Comparison of ENCODE assay signal across 15 cellular contexts in genomic region chr6:20038805-20039204, GRCh38.
A peak's percentile ranks its signal among the peaks of the same experiment; 100 is the strongest.
DNase-seq lines count a peak whose midpoint lies in the region; ATAC-seq and TF ChIP-seq lines count a peak whose summit lies in the region.
"Had no signal": no experiment of that assay in that cellular context is flagged by ENCODE, and none has a peak within 500 bp of the region (broad histone marks: within the 10 kb centered on the region; RNA-seq: fewer than 3 reads in every experiment).

No MANE protein-coding gene starts in this region.

- no peak for TF ChIP-seq CTCF in foreskin fibroblast (IDR thresholded peaks at IDR 0.05; ENCODE audit: low read depth, low read length)

- DNase-seq in NOMO-1 treated with DMSO at 0.1 percent for 48 hours (lab: John Stamatoyannopoulos, UW; ENCODE audit: unreplicated experiment) (peak; percentile 30), NOMO-1 treated with dmso at 0.1 percent for 144 hours (lab: John Stamatoyannopoulos, UW; ENCODE audit: unreplicated experiment) (no peak), RKO (ENCODE audit: low spot score) (peak; percentile 23), foreskin fibroblast (peak; percentile 1 to 2), stromal cell of bone marrow (ENCODE audit: low read depth) (peak; percentile 2), dermis blood vessel endothelial cell (no peak)
- DNase-seq: activated CD4-positive, alpha-beta T cell treated with anti-CD3 and anti-CD28 coated beads for 4 hours; activated T-cell treated with anti-CD3 and anti-CD28 coated beads, Interleukin-2, amount 50 U/mL, for 4 hours; Caco-2; erythroblast; lower lobe of right lung; NCI-H1048 had no signal

- H3K4me3 ChIP-seq in foreskin fibroblast (ENCODE audit: low read depth in 1 of 2, low read length in 2 of 2), result no peak overlapping the region
- H3K4me3 ChIP-seq: A549, lower lobe of right lung had no signal

- ATAC-seq in HG03571 (IDR thresholded peaks at IDR 0.05; ENCODE audit: unreplicated experiment) (no peak), GM21390 (IDR thresholded peaks at IDR 0.05; ENCODE audit: unreplicated experiment) (no peak)
- ATAC-seq: A549; activated T-cell treated with anti-CD3 and anti-CD28 coated beads, Interleukin-2, amount 50 U/mL, for 4 hours; lower lobe of right lung had no signal

Comparison
In these comparisons a context has a peak if more than half of its experiments do, and no peak if none do; other contexts are left out.
1. DNase-seq: peak in NOMO-1 treated with DMSO at 0.1 percent for 48 hours (single experiment), RKO (single experiment), foreskin fibroblast (2 of 2) and stromal cell of bone marrow (single experiment); none in NOMO-1 treated with dmso at 0.1 percent for 144 hours (single experiment) and dermis blood vessel endothelial cell (single experiment).